In the genomic region with DNA sequence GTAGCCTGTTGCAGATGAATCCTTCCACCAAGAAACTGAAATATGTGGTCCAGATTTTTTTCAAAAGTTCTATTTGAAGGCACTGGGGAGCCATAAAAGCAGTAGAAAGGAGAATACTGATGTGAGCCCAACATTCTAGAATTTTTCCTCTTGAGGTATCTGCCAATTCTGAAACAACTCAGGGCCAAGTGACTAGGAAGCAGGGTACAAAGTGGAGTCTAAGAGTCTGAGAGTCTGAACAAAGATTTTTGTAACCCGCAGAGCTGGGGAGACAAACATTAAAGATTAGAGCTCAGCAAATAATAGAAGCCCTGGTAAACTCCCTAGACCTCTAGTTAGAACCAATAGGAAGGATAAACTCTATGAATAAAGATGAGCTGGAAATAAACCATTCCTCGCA, we compare ENCODE assay signal across 25 cellular contexts. TPM values are rescaled to one million over a fixed set of nuclear protein-coding genes. Genes with fewer than 3 reads are reported as not detected.
"Had no signal": no experiment of that assay in that cellular context is flagged by ENCODE, and none has a peak within 500 bp of the region (broad histone marks: within the 10 kb centered on the region; RNA-seq: fewer than 3 reads in every experiment).

No MANE protein-coding gene starts in this region.

- DNase-seq: cortex of kidney; dorsolateral prefrontal cortex; effector CD8-positive, alpha-beta T cell; gastrocnemius medialis; glutamatergic neuron; immature natural killer cell; left cardiac atrium; left ventricle myocardium superior; natural killer cell; occipital lobe; psoas muscle; retina; right lobe of liver; spleen; stimulated activated CD4-positive, alpha-beta T cell treated with anti-CD3 and anti-CD28 coated beads, Interleukin-15, amount 100 ng/mL, for 24 hours; stimulated activated CD4-positive, alpha-beta T cell treated with anti-CD3 and anti-CD28 coated beads, Interleukin-1b, Interleukin-23, amount 100 ng/mL, for 48 hours; stimulated activated CD4-positive, alpha-beta T cell treated with anti-CD3 and anti-CD28 coated beads, Interleukin-4, amount 100 ng/mL, for 4 hours; stimulated activated naive B cell treated with anti-CD40 and anti-IgM and Interleukin-4, amounts not matched to agents 10 μg/mL and 1 μg/mL and 100 μg/mL, for 72 hours; stimulated activated naive CD8-positive, alpha-beta T cell treated with anti-CD3 and anti-CD28 coated beads, Interleukin-15, amount 100 ng/mL, for 72 hours; substantia nigra; trophoblast cell had no signal

- H3K9ac ChIP-seq: parathyroid adenoma had no signal

- H3K4me1 ChIP-seq: gastrocnemius medialis, psoas muscle, right lobe of liver, spleen, vagina had no signal

- H3K4me3 ChIP-seq: dorsolateral prefrontal cortex, gastrocnemius medialis, lung, psoas muscle, right lobe of liver, spleen, vagina had no signal

- H3K79me2 ChIP-seq: parathyroid adenoma had no signal

- H2AFZ ChIP-seq: parathyroid adenoma had no signal

- H3K27me3 ChIP-seq: dorsolateral prefrontal cortex, gastrocnemius medialis, right lobe of liver, spleen, vagina had no signal

- ATAC-seq: left cardiac atrium; left ventricle myocardium superior; natural killer cell; psoas muscle; right lobe of liver; stimulated activated naive B cell treated with anti-CD40 and anti-IgM and Interleukin-4, amounts not matched to agents 10 μg/mL and 1 μg/mL and 100 μg/mL, for 72 hours; stimulated activated naive CD8-positive, alpha-beta T cell treated with anti-CD3 and anti-CD28 coated beads, Interleukin-15, amount 100 ng/mL, for 72 hours had no signal

- H3K9me3 ChIP-seq: gastrocnemius medialis, psoas muscle, right lobe of liver, spleen, vagina had no signal

- H3K27ac ChIP-seq: dorsolateral prefrontal cortex, parathyroid adenoma, psoas muscle, right lobe of liver, spleen, vagina had no signal

- H3K36me3 ChIP-seq: gastrocnemius medialis, right lobe of liver, spleen, vagina had no signal

RNA-seq across cellular contexts. Expression of gene SLCO3A1, which starts 58.2 kb away (rescaled TPM):
- total RNA-seq: myocyte had no signal
